Comparison of ENCODE assay signal across 9 cellular contexts in genomic region chr15:60392601-60392985, GRCh38. TPM values are rescaled to one million over a fixed set of nuclear protein-coding genes. Genes with fewer than 3 reads are reported as not detected.
DNase-seq lines count a peak whose midpoint lies in the region; ATAC-seq and TF ChIP-seq lines count a peak whose summit lies in the region.
"Had no signal": no experiment of that assay in that cellular context is flagged by ENCODE, and none has a peak within 500 bp of the region (broad histone marks: within the 10 kb centered on the region; RNA-seq: fewer than 3 reads in every experiment).

No MANE protein-coding gene starts in this region.

- H3K9ac ChIP-seq in muscle layer of colon (ENCODE audit: low read length), result no peak overlapping the region

- no peak for TF ChIP-seq CTCF in dorsolateral prefrontal cortex (IDR thresholded peaks at IDR 0.05 in 54 of 56, conservative IDR thresholded peaks at IDR 0.05 in 2 of 56; ENCODE audit: low read depth in 1 of 56, partially characterized antibody in 56 of 56)

- H3K9me3 Mint-ChIP-seq in CD8-positive, alpha-beta memory T cell, result no peaks in the 10 kb centered on the region
- H3K9me3 Mint-ChIP-seq: naive B cell had no signal

- H3K4me1 Mint-ChIP-seq in CD8-positive, alpha-beta memory T cell, result peaks cover 81 to 92% (median 88%) of the 10 kb centered on the region in 3 donors

- H3K9me3 ChIP-seq in CD8-positive, alpha-beta memory T cell (ENCODE audit: low read length), result no peaks in the 10 kb centered on the region
- no peaks in the 10 kb centered on the region for H3K9me3 ChIP-seq in muscle layer of colon (ENCODE audit: low read length)

- ATAC-seq in HG03457 (IDR thresholded peaks at IDR 0.05; ENCODE audit: unreplicated experiment), result no peak
- ATAC-seq in HG03108 (IDR thresholded peaks at IDR 0.05; ENCODE audit: unreplicated experiment), result no peak

- H3K4me1 ChIP-seq in CD8-positive, alpha-beta memory T cell (ENCODE audit: insufficient read depth, low read length), result peaks cover 42% of the 10 kb centered on the region
- H3K4me1 ChIP-seq in muscle layer of colon (ENCODE audit: insufficient read depth, low read length), result peaks cover 74% of the 10 kb centered on the region

- H3K27me3 ChIP-seq in CD8-positive, alpha-beta memory T cell (ENCODE audit: insufficient read depth, low read length, poor library complexity, severe bottlenecking), result no peaks in the 10 kb centered on the region
- H3K27me3 ChIP-seq in muscle layer of colon (ENCODE audit: control insufficient read depth in 1 of 2, insufficient read depth in 2 of 2, low read length in 2 of 2), result no peaks in the 10 kb centered on the region
- H3K27me3 ChIP-seq in dorsolateral prefrontal cortex, result peaks cover 0 to 23% (median 0%) of the 10 kb centered on the region in 45 donors

- CTCF ChIA-PET in CD8-positive, alpha-beta memory T cell (lab: Charles Lee), result no interaction called here

- H3K27ac Mint-ChIP-seq in CD8-positive, alpha-beta memory T cell, result peak overlapping the region; percentile 78 to 99 (median 88)

- H3K27ac ChIP-seq in CD8-positive, alpha-beta memory T cell (ENCODE audit: low read depth, low read length), result no peak overlapping the region
- peak overlapping the region; percentile 80 for H3K27ac ChIP-seq in muscle layer of colon (ENCODE audit: low read depth, low read length)
- peak overlapping the region in 11 of 59 donors; percentile 8 to 71 (median 45) for H3K27ac ChIP-seq in dorsolateral prefrontal cortex

- DNase-seq in CD8-positive, alpha-beta memory T cell, result peak in 2 of 5 donors; percentile 37 to 64
- DNase-seq in NCI-H446 (lab: John Stamatoyannopoulos, UW), result peak; percentile 18 to 45
- DNase-seq in cerebellar cortex (ENCODE audit: low spot score), result peak; percentile 16
- DNase-seq in amniotic stem cell (lab: John Stamatoyannopoulos, UW), result no peak
- no peak for DNase-seq in dorsolateral prefrontal cortex
- DNase-seq: naive B cell had no signal

- intact Hi-C loops in dorsolateral prefrontal cortex (cut with DNase I), result no loop called here

- no peaks in the 10 kb centered on the region for H3K36me3 ChIP-seq in CD8-positive, alpha-beta memory T cell (ENCODE audit: insufficient read depth, low read length)
- no peaks in the 10 kb centered on the region for H3K36me3 ChIP-seq in muscle layer of colon (ENCODE audit: insufficient read depth, low read length)

- H3K4me3 ChIP-seq in CD8-positive, alpha-beta memory T cell (ENCODE audit: low read length), result no peak overlapping the region
- H3K4me3 ChIP-seq in muscle layer of colon (ENCODE audit: low read depth in 1 of 2, low read length in 2 of 2) (peak overlapping the region in 1 of 2 donors; percentile 17), dorsolateral prefrontal cortex (no peak overlapping the region)

- H3K27me3 Mint-ChIP-seq in CD8-positive, alpha-beta memory T cell, result no peaks in the 10 kb centered on the region
- H3K27me3 Mint-ChIP-seq: naive B cell had no signal

- peaks cover 4 to 40% (median 4%) of the 10 kb centered on the region in 3 donors for H3K36me3 Mint-ChIP-seq in CD8-positive, alpha-beta memory T cell

- POLR2A ChIA-PET in CD8-positive, alpha-beta memory T cell (lab: Charles Lee), result no interaction called here

- peak overlapping the region; percentile 1 to 53 (median 38) for H3K4me3 Mint-ChIP-seq in CD8-positive, alpha-beta memory T cell
- H3K4me3 Mint-ChIP-seq: naive B cell had no signal

RNA-seq across cellular contexts. Expression of gene ANXA2, which starts 5.2 kb away (rescaled TPM):
- 100 to 1,000 TPM; 212 to 219 TPM for total RNA-seq in CD8-positive, alpha-beta memory T cell
- 471 TPM for polyA plus RNA-seq in CD8-positive, alpha-beta memory T cell
- 10 to 100 TPM; 10.1 to 90.4 (median 28.3) TPM for total RNA-seq in dorsolateral prefrontal cortex

Comparison
In these comparisons a context has a peak if more than half of its experiments do, and no peak if none do; other contexts are left out.
1. DNase-seq: peak in NCI-H446 (2 of 2) and cerebellar cortex (single experiment); none in amniotic stem cell (single experiment) and dorsolateral prefrontal cortex (0 of 10).